6 cellular contexts compared by ENCODE assay signal in the genomic region with DNA sequence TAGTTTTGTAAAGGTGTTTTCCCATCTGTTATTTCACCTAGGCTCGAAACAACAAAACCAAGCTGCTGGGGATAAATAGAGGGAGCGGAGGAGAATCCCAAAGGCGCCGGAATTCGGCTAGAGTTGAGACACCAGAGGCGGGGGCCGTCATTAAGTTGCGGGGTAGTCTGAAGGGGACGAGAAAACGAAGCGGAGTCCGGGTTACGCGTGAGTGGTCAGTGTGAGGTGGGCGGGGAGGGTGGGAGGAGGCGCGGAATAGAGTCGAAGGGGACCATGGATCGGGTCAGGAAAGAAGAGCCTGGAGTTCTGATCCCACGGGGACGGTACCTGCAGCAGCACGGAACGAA. TPM values are rescaled to one million over a fixed set of nuclear protein-coding genes. Genes with fewer than 3 reads are reported as not detected.
DNase-seq lines count a peak whose midpoint lies in the region; ATAC-seq and TF ChIP-seq lines count a peak whose summit lies in the region.

No MANE protein-coding gene starts in this region.

- H3K9me3 ChIP-seq in MG63, result no peaks in the 10 kb centered on the region
- no peaks in the 10 kb centered on the region for H3K9me3 ChIP-seq in tibial artery

- no peak for DNase-seq in MG63
- DNase-seq in glutamatergic neuron, result no peak
- DNase-seq in tibial artery, result no peak
- no peak for DNase-seq in kidney tubule cell (ENCODE audit: low spot score)

- peaks cover 6% of the 10 kb centered on the region for H3K9me3 Mint-ChIP-seq in glutamatergic neuron (ENCODE audit: unreplicated experiment)

- H3K27me3 ChIP-seq in MG63 (no peaks in the 10 kb centered on the region), tibial artery (no peaks in the 10 kb centered on the region)

- H3K27ac Mint-ChIP-seq in glutamatergic neuron (ENCODE audit: unreplicated experiment), result peak overlapping the region; percentile 86

- H3K4me1 Mint-ChIP-seq in glutamatergic neuron (ENCODE audit: low read depth, unreplicated experiment), result peaks cover 2% of the 10 kb centered on the region

- H3K4me3 Mint-ChIP-seq in glutamatergic neuron (ENCODE audit: unreplicated experiment), result peak overlapping the region; percentile 94

- intact Hi-C loops in tibial artery (cut with DNase I; ENCODE audit: low total_unique reads), result no loop called here

- TF ChIP-seq CTCF in glutamatergic neuron (IDR thresholded peaks at IDR 0.05; ENCODE audit: partially characterized antibody, unreplicated experiment), result no peak
- no peak for TF ChIP-seq CTCF in tibial artery (IDR thresholded peaks at IDR 0.05)

- peak overlapping the region; percentile 98 for H3K4me3 ChIP-seq in GM08714 (ENCODE audit: low read length)
- peak overlapping the region; percentile 75 for H3K4me3 ChIP-seq in MG63
- H3K4me3 ChIP-seq in tibial artery, result peak overlapping the region; percentile 80 to 86

- H3K27ac ChIP-seq in tibial artery, result peak overlapping the region; percentile 79 to 88

- H3K36me3 ChIP-seq in MG63, result peaks cover 52% of the 10 kb centered on the region
- peaks cover 34 to 49% (median 36%) of the 10 kb centered on the region in 3 donors for H3K36me3 ChIP-seq in tibial artery

- H3K27me3 Mint-ChIP-seq in glutamatergic neuron (ENCODE audit: unreplicated experiment), result peaks cover 6% of the 10 kb centered on the region

- ATAC-seq in HG03139 (IDR thresholded peaks at IDR 0.05; ENCODE audit: unreplicated experiment), result no peak

- H3K36me3 Mint-ChIP-seq in glutamatergic neuron (ENCODE audit: unreplicated experiment), result no peaks in the 10 kb centered on the region

- peaks cover 0 to 17% (median 13%) of the 10 kb centered on the region in 4 donors for H3K4me1 ChIP-seq in tibial artery

RNA-seq across cellular contexts. Expression of a gene that starts 0.4 kb away (rescaled TPM):
- total RNA-seq in MG63 (2014; rRNA removed; shearing (Covaris generic); ENCODE audit: low replicate concordance), result 88.3 and 102 TPM in 2 replicates
- total RNA-seq in glutamatergic neuron (ENCODE audit: unreplicated experiment), result 58.0 TPM

RNA-seq across cellular contexts. Expression of a gene that starts 0.6 kb away (rescaled TPM):
- total RNA-seq in MG63 (2014; rRNA removed; shearing (Covaris generic); ENCODE audit: low replicate concordance), result 26.8 and 33.2 TPM in 2 replicates
- total RNA-seq in glutamatergic neuron (ENCODE audit: unreplicated experiment), result 60.9 TPM

RNA-seq across cellular contexts. Expression of a gene that starts 14.6 kb away (rescaled TPM):
- total RNA-seq in MG63 (2014; rRNA removed; shearing (Covaris generic); ENCODE audit: low replicate concordance), result 2.6 and 3.6 TPM in 2 replicates
- total RNA-seq in glutamatergic neuron (ENCODE audit: unreplicated experiment), result 8.2 TPM

RNA-seq across cellular contexts. Expression of a gene that starts 35.5 kb away (rescaled TPM):
- 27.9 and 31.4 TPM in 2 replicates for total RNA-seq in MG63 (2014; rRNA removed; shearing (Covaris generic); ENCODE audit: low replicate concordance)
- total RNA-seq in glutamatergic neuron (ENCODE audit: unreplicated experiment), result 7.2 TPM

RNA-seq across cellular contexts. Expression of a gene that starts 56.8 kb away (rescaled TPM):
- 16.9 and 19.8 TPM in 2 replicates for total RNA-seq in MG63 (2014; rRNA removed; shearing (Covaris generic); ENCODE audit: low replicate concordance)
- 33.0 TPM for total RNA-seq in glutamatergic neuron (ENCODE audit: unreplicated experiment)
